In genomic region chr5:82334085-82334680, GRCh38 we compare ENCODE assay signal across 22 cellular contexts. TPM values are rescaled to one million over a fixed set of nuclear protein-coding genes. Genes with fewer than 3 reads are reported as not detected.
A peak's percentile ranks its signal among the peaks of the same experiment; 100 is the strongest.
DNase-seq lines count a peak whose midpoint lies in the region; ATAC-seq and TF ChIP-seq lines count a peak whose summit lies in the region.
"Had no signal": no experiment of that assay in that cellular context is flagged by ENCODE, and none has a peak within 500 bp of the region (broad histone marks: within the 10 kb centered on the region; RNA-seq: fewer than 3 reads in every experiment).

No MANE protein-coding gene starts in this region.

- no peaks in the 10 kb centered on the region for H3K27me3 Mint-ChIP-seq in osteocyte (ENCODE audit: unreplicated experiment)

- intact Hi-C loops in Right ventricle myocardium superior (cut with DNase I) (no loop called here), Right ventricle myocardium inferior (cut with DNase I) (no loop called here), vagina (cut with DNase I) (no loop called here), posterior cingulate gyrus (cut with DNase I) (no loop called here)

- H3K27ac ChIP-seq in gastroesophageal sphincter (peak overlapping the region; percentile 56 to 82 (median 69)), vagina (peak overlapping the region; percentile 66)
- H3K27ac ChIP-seq: BLaER1 treated with 17β-estradiol and CSF1 and Interleukin-3, amounts not matched to agents 10 nM and 100 nM; PC-9; spleen had no signal

- H3K36me3 ChIP-seq in gastroesophageal sphincter, result no peaks in the 10 kb centered on the region
- no peaks in the 10 kb centered on the region for H3K36me3 ChIP-seq in vagina
- H3K36me3 ChIP-seq: BLaER1 treated with 17β-estradiol and CSF1 and Interleukin-3, amounts not matched to agents 10 nM and 100 nM; spleen had no signal

- H3K27me3 ChIP-seq in gastroesophageal sphincter (no peaks in the 10 kb centered on the region), vagina (no peaks in the 10 kb centered on the region)
- H3K27me3 ChIP-seq: BLaER1 treated with 17β-estradiol and CSF1 and Interleukin-3, amounts not matched to agents 10 nM and 100 nM; spleen had no signal

- no peak for TF ChIP-seq POLR2A in gastroesophageal sphincter (IDR thresholded peaks at IDR 0.05)
- TF ChIP-seq POLR2A in vagina (IDR thresholded peaks at IDR 0.05), result no peak

- ATAC-seq in Right ventricle myocardium superior (ENCODE audit: poor library complexity) (peak; percentile 36), Right ventricle myocardium inferior (no peak), gastroesophageal sphincter (no peak)
- ATAC-seq: activated CD8-positive, alpha-beta memory T cell treated with anti-CD3 and anti-CD28 coated beads, Interleukin-2, amount 10 ng/mL, durations not matched to agents 7 days and 5 days had no signal

- no peak overlapping the region for H3K4me3 Mint-ChIP-seq in osteocyte (ENCODE audit: unreplicated experiment)
- H3K4me3 Mint-ChIP-seq: activated CD8-positive, alpha-beta memory T cell treated with anti-CD3 and anti-CD28 coated beads, Interleukin-2, amount 10 ng/mL, durations not matched to agents 7 days and 5 days; endodermal cell had no signal

- peaks cover 50% of the 10 kb centered on the region for H3K4me1 Mint-ChIP-seq in osteocyte (ENCODE audit: unreplicated experiment)
- H3K4me1 Mint-ChIP-seq: activated CD8-positive, alpha-beta memory T cell treated with anti-CD3 and anti-CD28 coated beads, Interleukin-2, amount 10 ng/mL, durations not matched to agents 7 days and 5 days; endodermal cell had no signal

- H3K36me3 Mint-ChIP-seq in osteocyte (ENCODE audit: unreplicated experiment), result no peaks in the 10 kb centered on the region
- H3K36me3 Mint-ChIP-seq: activated CD8-positive, alpha-beta memory T cell treated with anti-CD3 and anti-CD28 coated beads, Interleukin-2, amount 10 ng/mL, durations not matched to agents 7 days and 5 days had no signal

- TF ChIP-seq CTCF in gastroesophageal sphincter (IDR thresholded peaks at IDR 0.05), result no peak
- TF ChIP-seq CTCF in osteocyte (IDR thresholded peaks at IDR 0.05), result no peak
- TF ChIP-seq CTCF in vagina (IDR thresholded peaks at IDR 0.05), result no peak

- H3K27ac Mint-ChIP-seq in osteocyte (ENCODE audit: unreplicated experiment), result peak overlapping the region; percentile 73
- H3K27ac Mint-ChIP-seq: activated CD8-positive, alpha-beta memory T cell treated with anti-CD3 and anti-CD28 coated beads, Interleukin-2, amount 10 ng/mL, durations not matched to agents 7 days and 5 days; activated T-helper 2 cell treated with anti-CD3 and anti-CD28 coated beads, Interferon-gamma antibody, Interleukin-2, Interleukin-4, amounts not matched to agents 10 μg/mL and 5 μg/mL and 100 μg/mL, durations not matched to agents 14 hours and 24 hours and 36 hours; endodermal cell had no signal

- H3K9me3 ChIP-seq in gastroesophageal sphincter (no peaks in the 10 kb centered on the region), vagina (no peaks in the 10 kb centered on the region)
- H3K9me3 ChIP-seq: spleen had no signal

- TF ChIP-seq EP300 in gastroesophageal sphincter (IDR thresholded peaks at IDR 0.05), result no peak

- peaks cover under 1% of the 10 kb centered on the region for H3K9me3 Mint-ChIP-seq in osteocyte (ENCODE audit: unreplicated experiment)
- H3K9me3 Mint-ChIP-seq: activated T-helper 2 cell treated with anti-CD3 and anti-CD28 coated beads, Interferon-gamma antibody, Interleukin-2, Interleukin-4, amounts not matched to agents 10 μg/mL and 5 μg/mL and 100 μg/mL, durations not matched to agents 14 hours and 24 hours and 36 hours had no signal

- 57 to 66% methylated on average over 4 of the region's 4 CpGs for WGBS in gastroesophageal sphincter (ENCODE audit: low coverage in 1 of 2), 2 donors

- H3K4me1 ChIP-seq in gastroesophageal sphincter, result peaks cover 4 to 41% (median 18%) of the 10 kb centered on the region in 3 donors
- peaks cover 11% of the 10 kb centered on the region for H3K4me1 ChIP-seq in vagina

- H3K4me3 ChIP-seq in gastroesophageal sphincter (no peak overlapping the region), vagina (no peak overlapping the region)
- H3K4me3 ChIP-seq: BLaER1 treated with 17β-estradiol and CSF1 and Interleukin-3, amounts not matched to agents 10 nM and 100 nM; PC-9; spleen had no signal

- DNase-seq in Right ventricle myocardium superior (no peak), Right ventricle myocardium inferior (ENCODE audit: missing footprints) (no peak), osteocyte (ENCODE audit: extremely low spot score, unreplicated experiment) (no peak), vagina (ENCODE audit: extremely low spot score in 2 of 2) (peak in 1 of 2 donors; percentile 13), posterior cingulate gyrus (no peak), MV-4-11 (lab: John Stamatoyannopoulos, UW) (no peak), GDM1 (lab: John Stamatoyannopoulos, UW) (no peak)
- DNase-seq: 8988T; activated CD4-positive, alpha-beta T cell treated with anti-CD3 and anti-CD28 coated beads for 4 hours; activated CD8-positive, alpha-beta memory T cell treated with anti-CD3 and anti-CD28 coated beads, Interleukin-2, amount 10 ng/mL, durations not matched to agents 7 days and 5 days; endodermal cell; left cardiac atrium; NCI-H1436; NCI-H2171 treated with DMSO at 0.1 percent for 48 hours; NCI-H748 treated with DMSO at 0.1 percent for 48 hours; nucleus accumbens; PC-9; spleen; stimulated activated CD8-positive, alpha-beta memory T cell treated with anti-CD3 and anti-CD28 coated beads, Interleukin-4, amount 100 ng/mL, for 48 hours had no signal

RNA-seq across cellular contexts. Expression of gene RPS23, which starts 56.0 kb away (rescaled TPM):
- 1,193 TPM for total RNA-seq in Right ventricle myocardium superior
- total RNA-seq in Right ventricle myocardium inferior, result 1,242 TPM
- total RNA-seq in gastroesophageal sphincter, result 1,000 to 10,000 TPM; 1,991 to 3,565 (median 2,994) TPM
- total RNA-seq in osteocyte, result 1,698 and 1,751 TPM in 2 replicates
- total RNA-seq in vagina, result 2,334 TPM
